In the genomic region with DNA sequence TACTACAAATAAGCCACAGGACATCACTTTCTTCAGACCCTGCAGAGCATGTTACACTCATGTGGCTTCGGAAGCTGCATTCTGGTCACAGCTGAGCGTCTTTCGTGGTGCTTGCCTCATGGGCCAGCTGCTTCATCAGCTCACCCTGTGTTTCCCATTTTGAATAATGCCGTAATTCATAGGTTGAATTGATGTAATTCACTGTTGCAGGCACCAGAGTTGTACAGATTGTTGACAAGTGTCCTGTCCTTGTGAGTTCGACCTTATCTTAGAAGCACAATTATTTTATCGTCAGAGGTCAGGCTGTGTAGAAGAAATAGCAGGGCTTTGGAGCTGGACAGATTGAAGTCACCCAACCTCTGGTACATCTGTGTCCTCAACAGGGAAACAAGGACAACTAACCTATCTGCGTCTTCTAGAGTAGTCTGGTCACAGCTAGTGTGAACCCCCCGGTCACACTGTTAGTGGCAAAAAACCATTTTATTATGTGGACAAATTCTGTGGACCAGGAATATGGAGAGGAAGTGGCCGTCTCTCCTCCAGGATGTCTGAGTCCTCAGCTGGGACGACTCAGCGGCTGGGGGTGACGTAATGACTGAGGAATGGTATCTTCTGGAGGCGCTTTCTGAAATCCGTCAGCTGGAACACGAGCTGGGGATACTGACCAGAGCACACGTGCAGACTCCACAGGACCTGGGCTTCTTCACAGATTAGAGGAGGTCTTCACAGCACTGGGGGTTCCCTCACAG, we compare ENCODE assay signal across 10 cellular contexts. TPM values are rescaled to one million over a fixed set of nuclear protein-coding genes. Genes with fewer than 3 reads are reported as not detected.
DNase-seq lines count a peak whose midpoint lies in the region; ATAC-seq, FAIRE-seq and TF ChIP-seq lines count a peak whose summit lies in the region.
"Had no signal": no experiment of that assay in that cellular context is flagged by ENCODE, and none has a peak within 500 bp of the region (broad histone marks: within the 10 kb centered on the region; RNA-seq: fewer than 3 reads in every experiment).

No MANE protein-coding gene starts in this region.

- H3K4me1 ChIP-seq in K562 (replicated peaks in 1 of 2; ENCODE audit: control insufficient read depth in 2 of 2, insufficient read depth in 2 of 2, low read length in 2 of 2) (peaks cover 32 to 36% of the 10 kb centered on the region in 2 experiments), stomach (peaks cover 0 to 21% (median 9%) of the 10 kb centered on the region in 4 donors), testis (no peaks in the 10 kb centered on the region)

- TF ChIP-seq EP300 in K562 (IDR thresholded peaks at IDR 0.05; ENCODE audit: low read length) = 0 out of 2 replicates have a peak, but pooled peaks have one; percentile 25
- no peak for TF ChIP-seq EP300 in stomach (IDR thresholded peaks at IDR 0.05)

- peaks cover 9% of the 10 kb centered on the region; the same call in 1 of the 3 replicates for H3K79me2 ChIP-seq in K562 (ENCODE audit: control insufficient read depth, insufficient read depth, low read length)

- peak; percentile 77 for DNase-seq in HS-5 (ENCODE audit: low read depth)
- DNase-seq in K562 (ENCODE audit: extremely low read depth in 1 of 4, low spot score in 3 of 4) = peak; percentile 49 to 66 (median 57)
- DNase-seq in islet precursor cell = peak; percentile 92
- DNase-seq in stomach = no peak
- no peak for DNase-seq in midbrain (lab: John Stamatoyannopoulos, UW)
- DNase-seq in GM20000 (ENCODE audit: low spot score) = no peak
- DNase-seq in testis = no peak
- DNase-seq: activated effector memory CD4-positive, alpha-beta T cell treated with Interleukin-2 at 50 U/mL for 16 hours; NCI-H187 treated with DMSO at 0.1 percent for 48 hours had no signal

- no peak for TF ChIP-seq RAD21 in K562 (CRISPR knock-in tag; conservative IDR thresholded peaks at IDR 0.05 in 1 of 2, IDR thresholded peaks at IDR 0.05 in 1 of 2)

- peak; percentile 57 for FAIRE-seq in K562 (lab: Jason Lieb, UNC)

- no peaks in the 10 kb centered on the region for H3K9me1 ChIP-seq in K562 (ENCODE audit: control insufficient read depth, insufficient read depth, low read length)

- TF ChIP-seq POLR2A in K562 (conservative IDR thresholded peaks at IDR 0.05) (no peak), stomach (IDR thresholded peaks at IDR 0.05) (no peak), testis (IDR thresholded peaks at IDR 0.05) (no peak)

- CTCF ChIA-PET in K562 (lab: Yijun Ruan, JAX; ENCODE audit: low intra/inter-chr PET ratio) = no interaction called here

- no peaks in the 10 kb centered on the region for H3K27me3 ChIP-seq in K562 (ENCODE audit: control insufficient read depth in 2 of 2, insufficient read depth in 2 of 2, low read length in 2 of 2)
- H3K27me3 ChIP-seq in stomach = no peaks in the 10 kb centered on the region
- H3K27me3 ChIP-seq in testis = no peaks in the 10 kb centered on the region

- peak overlapping the region; percentile 49; the same call in 1 of the 2 replicates for H3K4me2 ChIP-seq in K562 (ENCODE audit: insufficient read depth, low read length)

- peak overlapping the region; percentile 18 for H2AFZ ChIP-seq in K562 (ENCODE audit: low read depth, low read length)

- no TSS peak for BruUV-seq in K562 (replicated peaks; lab: Mats Ljungman, UMichigan)

- in situ Hi-C loops in K562 (cut with MboI) = no loop called here

- H4K20me1 ChIP-seq in K562 (replicated peaks; ENCODE audit: control insufficient read depth, insufficient read depth, low read length) = peaks cover 10% of the 10 kb centered on the region

- no peak for TF ChIP-seq CTCF in K562 (IDR thresholded peaks at IDR 0.05 in 2 of 3, conservative IDR thresholded peaks at IDR 0.05 in 1 of 3; ENCODE audit: insufficient read depth in 2 of 3, low read depth in 1 of 3, low read length in 3 of 3)
- no peak for TF ChIP-seq CTCF in stomach (IDR thresholded peaks at IDR 0.05)
- TF ChIP-seq CTCF in GM20000 (IDR thresholded peaks at IDR 0.05; ENCODE audit: extremely low read depth, missing control alignments) = no peak
- no peak for TF ChIP-seq CTCF in testis (IDR thresholded peaks at IDR 0.05)

- H3K36me3 ChIP-seq in K562 (ENCODE audit: control insufficient read depth, insufficient read depth, low read length) (peaks cover 11% of the 10 kb centered on the region; the same call in 1 of the 3 replicates), stomach (peaks cover 0 to 11% (median 0%) of the 10 kb centered on the region in 4 donors), testis (ENCODE audit: low read depth, missing control alignments) (no peaks in the 10 kb centered on the region)

- POLR2A ChIA-PET in K562 (lab: Yijun Ruan, JAX) = interaction anchor here (1.1 to 11.8 kb wide), 4 partner anchors 9 to 33 kb away, joined by 3 to 105 read pairs (median 4); a partner anchor contains a TSS

- H3K9ac ChIP-seq in K562 (ENCODE audit: insufficient read depth in 1 of 2, low read depth in 2 of 2, low read length in 2 of 2) = peak overlapping the region in 1 of 2 experiments; percentile 15; a peak in 1 of 4 replicates

- intact Hi-C loops in K562 (cut with micrococcal nuclease) (loop anchor here (2.0 kb wide), 1 partner anchor 17 kb away; no protein-coding TSS in a partner anchor), stomach (cut with DNase I; ENCODE audit: low total_unique reads) (no loop called here), testis (cut with DNase I; ENCODE audit: low total_unique reads) (no loop called here)

- H3K4me3 ChIP-seq in K562 (no peak overlapping the region), stomach (no peak overlapping the region), testis (no peak overlapping the region)

- peak; percentile 63 for ATAC-seq in K562
- no peak for ATAC-seq in GM19397 (IDR thresholded peaks at IDR 0.05; ENCODE audit: unreplicated experiment)

- H3K9me3 ChIP-seq in K562 (replicated peaks; ENCODE audit: control insufficient read depth, insufficient read depth, low read depth, low read length) = 0 out of 2 replicates have a peak, but pooled peaks cover 2% of the 10 kb centered on the region
- H3K9me3 ChIP-seq in stomach = no peaks in the 10 kb centered on the region
- H3K9me3 ChIP-seq in testis = no peaks in the 10 kb centered on the region

- 19% methylated on average over 16 of the region's 16 CpGs for WGBS in K562 (ENCODE audit: insufficient coverage, low coverage, missing lambda C conversion rate)
- WGBS in stomach, 5 donors = 62 to 70% (median 64%) methylated on average over 16 of the region's 16 CpGs
- WGBS in testis, 2 donors = 56 to 67% methylated on average over 16 of the region's 16 CpGs

- H3K27ac ChIP-seq in K562 (ENCODE audit: extremely low read depth, low read depth, low read length) (peak overlapping the region; percentile 31; the same call in 2 of the 3 replicates), stomach (peak overlapping the region; percentile 12 to 79 (median 60)), testis (no peak overlapping the region)

TF ChIP-seq in K562, 482 proteins besides CTCF, POLR2A, EP300 and RAD21 (continues in another document):
- TF ChIP-seq ZNF586 (CRISPR knock-in tag; conservative IDR thresholded peaks at IDR 0.05) = no peak
- no peak for TF ChIP-seq ZNF76 (CRISPR knock-in tag; IDR thresholded peaks at IDR 0.05; ENCODE audit: borderline replicate concordance)
- TF ChIP-seq FUS (optimal IDR thresholded peaks at IDR 0.05; ENCODE audit: low read depth, low read length) = no peak
- no peak for TF ChIP-seq ARNT (IDR thresholded peaks at IDR 0.05)
- peak; percentile 59 for TF ChIP-seq CXXC5 (CRISPR knock-in tag; IDR thresholded peaks at IDR 0.05)
- TF ChIP-seq, protein P1, sequence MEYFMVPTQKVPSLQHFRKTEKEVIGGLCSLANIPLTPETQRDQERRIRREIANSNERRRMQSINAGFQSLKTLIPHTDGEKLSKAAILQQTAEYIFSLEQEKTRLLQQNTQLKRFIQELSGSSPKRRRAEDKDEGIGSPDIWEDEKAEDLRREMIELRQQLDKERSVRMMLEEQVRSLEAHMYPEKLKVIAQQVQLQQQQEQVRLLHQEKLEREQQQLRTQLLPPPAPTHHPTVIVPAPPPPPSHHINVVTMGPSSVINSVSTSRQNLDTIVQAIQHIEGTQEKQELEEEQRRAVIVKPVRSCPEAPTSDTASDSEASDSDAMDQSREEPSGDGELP (CRISPR knock-in tag; IDR thresholded peaks at IDR 0.05; ENCODE audit: borderline replicate concordance) = peak; percentile 79; the same call in 1 of the 2 replicates
- TF ChIP-seq SMAD3 (CRISPR knock-in tag; conservative IDR thresholded peaks at IDR 0.05) = no peak
- peak; percentile 41; the same call in 1 of the 2 replicates for TF ChIP-seq CREM (IDR thresholded peaks at IDR 0.05; ENCODE audit: low read depth)

RNA-seq across cellular contexts. Expression of a gene that starts 17.8 kb away (rescaled TPM):
- total RNA-seq in K562 (2011; cell fraction: chromatin; rRNA removed; ENCODE audit: low replicate concordance) = 77.9 and 112 TPM in 2 replicates
- total RNA-seq in K562 (2011; cell fraction: nucleolus; rRNA removed) = 19.3 and 19.8 TPM in 2 replicates
- total RNA-seq in K562 (2011; cell fraction: nucleoplasm; rRNA removed) = 31.2 and 36.2 TPM in 2 replicates
- total RNA-seq in K562 (2014; rRNA removed) (9.6 and 13.2 TPM in 2 replicates), K562 (2014; rRNA removed; fragmentation: Illumina TruSeq; extraction: Trizol) (12.2 and 14.5 TPM in 2 replicates), K562 (2015; rRNA removed; fragmentation: Illumina TruSeq; extraction: Trizol) (7.1 and 10.0 TPM in 2 replicates), K562 (2021) (11.7 and 14.9 TPM in 2 replicates), stomach (10 to 100 TPM in 4 of 5 donors, 1 to 10 TPM in 1; 4.9 to 88.7 (median 16.5) TPM), testis (10 to 100 TPM; 22.1 to 38.8 TPM)
- polyA plus RNA-seq in K562 (2011; rRNA removed) (21.8 and 25.9 TPM in 2 replicates), K562 (2014; fragmentation: Illumina TruSeq; extraction: Trizol) (10.4 and 16.0 TPM in 2 replicates), K562 (2014; fragmentation: Nextera tagmentation; extraction: Ambion mirVana) (10 to 100 TPM in 1 of 2 experiments, 1 to 10 TPM in 1; 8.8 to 13.2 TPM), K562 (2014; rRNA removed) (12.7 and 15.4 TPM in 2 replicates), stomach (10 to 100 TPM in 1 of 3 donors, 1 to 10 TPM in 2; 8.2 to 14.4 (median 9.1) TPM), testis (ENCODE audit: insufficient read depth, low read depth, low replicate concordance) (82.5 TPM)
- polyA plus RNA-seq in K562 (2011; cell fraction: cytosol; rRNA removed) = 26.2 and 27.5 TPM in 2 replicates
- 27.5 and 40.6 TPM in 2 replicates for polyA plus RNA-seq in K562 (2011; cell fraction: nucleus; rRNA removed)
- polyA plus RNA-seq in K562 (2012) = 14.5 and 18.7 TPM in 2 replicates
- 35.3 and 58.4 TPM in 2 replicates for polyA minus RNA-seq in K562 (2011; rRNA and poly(A)+ RNA removed)
- 6.0 and 16.1 TPM in 2 replicates for polyA minus RNA-seq in K562 (2011; cell fraction: cytosol; rRNA and poly(A)+ RNA removed)
- polyA minus RNA-seq in K562 (2011; cell fraction: nucleus; rRNA and poly(A)+ RNA removed) = 13.2 and 35.0 TPM in 2 replicates

Comparison
In these comparisons a context has a peak if more than half of its experiments do, and no peak if none do; other contexts are left out.
1. DNase-seq: peak in HS-5 (single experiment), K562 (4 of 4) and islet precursor cell (single experiment); none in stomach (single experiment), midbrain (single experiment), GM20000 (single experiment) and testis (single experiment).
2. H3K27ac ChIP-seq: peak in K562 (single experiment) and stomach (5 of 5); none in testis (0 of 2).